ENCODE assay signal across 8 cellular contexts in the genomic region with DNA sequence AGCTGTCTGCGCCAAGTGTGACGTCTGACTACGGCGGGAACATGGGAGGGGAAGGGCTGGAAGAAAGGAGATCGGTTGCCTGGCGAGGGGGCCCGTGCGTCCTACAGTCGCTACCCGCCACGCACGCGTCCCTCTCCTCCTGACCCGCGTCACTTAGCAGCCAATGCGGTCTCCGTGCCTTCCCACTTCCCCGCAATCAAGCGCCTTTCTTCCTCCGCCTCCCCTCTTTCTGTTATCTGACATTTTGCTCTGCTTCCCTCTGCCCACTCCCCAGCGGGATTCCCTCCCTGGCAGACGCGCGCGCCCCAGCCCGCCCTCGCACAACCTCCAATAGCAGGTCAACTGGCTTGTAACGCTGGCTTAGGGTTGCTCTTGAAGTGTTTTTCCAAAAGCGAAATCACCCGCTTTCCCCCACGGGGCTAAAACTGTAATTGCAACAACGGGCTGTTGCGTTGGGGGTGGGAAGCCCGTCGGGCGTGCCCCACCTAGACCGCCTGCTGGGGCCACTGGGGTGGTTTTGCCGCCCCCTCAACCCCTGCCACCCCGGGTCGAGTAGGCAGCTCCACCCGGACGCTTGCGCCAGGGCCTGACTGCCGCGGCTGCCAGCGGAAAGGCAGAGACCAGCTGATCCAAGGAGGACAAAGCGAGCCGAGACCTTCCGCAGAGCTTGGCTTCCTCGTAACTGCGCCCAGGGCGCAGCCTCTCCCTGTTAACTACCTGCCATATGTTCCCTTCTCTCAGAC. TPM values are rescaled to one million over a fixed set of nuclear protein-coding genes. Genes with fewer than 3 reads are reported as not detected.
DNase-seq lines count a peak whose midpoint lies in the region; FAIRE-seq and TF ChIP-seq lines count a peak whose summit lies in the region.

No MANE protein-coding gene starts in this region.

- peak; percentile 12 for TF ChIP-seq CTCF in smooth muscle cell (IDR thresholded peaks at IDR 0.05; ENCODE audit: borderline replicate concordance, insufficient read depth, poor library complexity, severe bottlenecking)

- no peak; the same call in 1 of the 2 replicates for TF ChIP-seq POLR2A in H54 (IDR thresholded peaks at IDR 0.05; ENCODE audit: low read depth, low read length)

- peaks cover 4% of the 10 kb centered on the region for H3F3A ChIP-seq in smooth muscle cell (ENCODE audit: low read depth)

- H3K4me1 ChIP-seq in SJCRH30 (no peaks in the 10 kb centered on the region), smooth muscle cell (ENCODE audit: low read depth) (no peaks in the 10 kb centered on the region)

- no peaks in the 10 kb centered on the region for H3K79me2 ChIP-seq in smooth muscle cell (ENCODE audit: low read depth)

- H3K36me3 ChIP-seq in SJCRH30, result no peaks in the 10 kb centered on the region
- H3K36me3 ChIP-seq in smooth muscle cell (ENCODE audit: low read depth), result no peaks in the 10 kb centered on the region

- FAIRE-seq in H54 (lab: Jason Lieb, UNC), result no peak

- peak overlapping the region; percentile 88 for H2AFZ ChIP-seq in smooth muscle cell (ENCODE audit: low read depth)

- H3K27me3 ChIP-seq in SJCRH30 (no peaks in the 10 kb centered on the region), smooth muscle cell (ENCODE audit: low read depth) (no peaks in the 10 kb centered on the region)

- no peaks in the 10 kb centered on the region for H4K20me1 ChIP-seq in smooth muscle cell (ENCODE audit: low read depth)

- H3K4me2 ChIP-seq in smooth muscle cell, result peak overlapping the region; percentile 90

- H3K9ac ChIP-seq in smooth muscle cell (ENCODE audit: low read depth), result peak overlapping the region; percentile 25

- H3K27ac ChIP-seq in SJCRH30 (peak overlapping the region; percentile 70), caudate nucleus (ENCODE audit: low read depth, low read length) (peak overlapping the region; percentile 85), smooth muscle cell (ENCODE audit: low read depth) (peak overlapping the region; percentile 74)

- H3K4me3 ChIP-seq in SJCRH30 (peak overlapping the region; percentile 67), smooth muscle cell (peak overlapping the region; percentile 67)

- H3K9me3 ChIP-seq in SJCRH30 (replicated peaks) (no peaks in the 10 kb centered on the region), smooth muscle cell (replicated peaks; ENCODE audit: low read depth) (no peaks in the 10 kb centered on the region)

- peak; percentile 35 for DNase-seq in activated CD4-positive, alpha-beta T cell treated with anti-CD3 and anti-CD28 coated beads for 48 hours
- no peak for DNase-seq in activated CD4-positive, alpha-beta T cell treated with anti-CD3 and anti-CD28 coated beads, Interleukin-2, amount 50 U/mL, for 4 hours
- DNase-seq in H54 (ENCODE audit: insufficient read length, low spot score), result peak; percentile 45
- peak; percentile 69 for DNase-seq in LoVo (ENCODE audit: low spot score)
- peak; percentile 62 to 73 for DNase-seq in SJCRH30
- DNase-seq in caudate nucleus (lab: John Stamatoyannopoulos, UW), result peak in 42 of 61 donors; percentile 14 to 87 (median 56)
- DNase-seq in islet precursor cell, result peak; percentile 87
- peak; percentile 71 for DNase-seq in smooth muscle cell (lab: John Stamatoyannopoulos, UW; ENCODE audit: unreplicated experiment)

- under 1% methylated on average over 45 of the region's 52 CpGs for WGBS in smooth muscle cell (ENCODE audit: low lambda C conversion rate)

RNA-seq across cellular contexts. Expression of gene SOX4, which starts 6.2 kb away (rescaled TPM):
- 33.9 and 37.2 TPM in 2 replicates for total RNA-seq in SJCRH30 (2014; rRNA removed; shearing (Covaris generic))
- total RNA-seq in smooth muscle cell, result 109 and 118 TPM in 2 replicates
- 91.6 and 91.9 TPM in 2 replicates for polyA plus RNA-seq in smooth muscle cell

Comparison
In these comparisons a context has a peak if more than half of its experiments do, and no peak if none do; other contexts are left out.
1. DNase-seq: peak in activated CD4-positive, alpha-beta T cell treated with anti-CD3 and anti-CD28 coated beads for 48 hours (single experiment), H54 (single experiment), LoVo (single experiment), SJCRH30 (2 of 2), caudate nucleus (42 of 61), islet precursor cell (single experiment) and smooth muscle cell (single experiment); none in activated CD4-positive, alpha-beta T cell treated with anti-CD3 and anti-CD28 coated beads, Interleukin-2, amount 50 U/mL, for 4 hours (0 of 2).
2. Peak in every context shown above with its lines, with median percentiles within 50 percentile points of each other: H3K27ac ChIP-seq.